In the genomic region with DNA sequence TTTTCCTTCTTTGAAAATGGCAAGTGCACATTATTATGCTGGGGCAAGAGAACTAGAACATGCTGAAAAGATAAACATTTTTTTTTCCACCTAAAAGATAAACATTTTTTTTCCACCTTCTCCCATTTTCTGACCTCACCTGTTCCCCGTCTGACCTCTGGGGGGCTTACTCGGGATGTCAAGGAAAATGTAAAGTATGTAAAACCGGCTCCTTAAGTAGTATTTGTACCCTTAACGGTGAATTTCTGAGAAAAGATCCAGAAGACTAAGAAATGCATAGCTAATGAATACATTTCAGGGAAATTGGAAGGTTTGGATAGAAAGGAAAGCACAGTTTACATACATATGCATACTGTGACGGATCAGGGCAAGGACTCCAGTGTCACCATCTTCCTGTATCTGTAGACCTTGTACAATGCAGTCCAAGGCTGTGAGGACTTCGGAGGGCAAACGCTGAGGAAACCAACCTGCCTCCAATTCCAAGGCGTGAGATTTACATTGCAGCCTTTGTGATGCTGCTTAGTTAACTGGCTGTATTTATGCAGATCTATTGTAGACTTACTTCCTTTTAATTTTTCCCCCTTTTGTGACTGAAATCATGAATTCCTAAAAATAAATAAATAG, we compare ENCODE assay signal across 1 cellular context.
TF ChIP-seq lines count a peak whose summit lies in the region.

No MANE protein-coding gene starts in this region.

TF ChIP-seq in GM23338, 12 proteins besides CTCF, POLR2A, EP300 and RAD21 (continued from another document):
- TF ChIP-seq, protein P1, sequence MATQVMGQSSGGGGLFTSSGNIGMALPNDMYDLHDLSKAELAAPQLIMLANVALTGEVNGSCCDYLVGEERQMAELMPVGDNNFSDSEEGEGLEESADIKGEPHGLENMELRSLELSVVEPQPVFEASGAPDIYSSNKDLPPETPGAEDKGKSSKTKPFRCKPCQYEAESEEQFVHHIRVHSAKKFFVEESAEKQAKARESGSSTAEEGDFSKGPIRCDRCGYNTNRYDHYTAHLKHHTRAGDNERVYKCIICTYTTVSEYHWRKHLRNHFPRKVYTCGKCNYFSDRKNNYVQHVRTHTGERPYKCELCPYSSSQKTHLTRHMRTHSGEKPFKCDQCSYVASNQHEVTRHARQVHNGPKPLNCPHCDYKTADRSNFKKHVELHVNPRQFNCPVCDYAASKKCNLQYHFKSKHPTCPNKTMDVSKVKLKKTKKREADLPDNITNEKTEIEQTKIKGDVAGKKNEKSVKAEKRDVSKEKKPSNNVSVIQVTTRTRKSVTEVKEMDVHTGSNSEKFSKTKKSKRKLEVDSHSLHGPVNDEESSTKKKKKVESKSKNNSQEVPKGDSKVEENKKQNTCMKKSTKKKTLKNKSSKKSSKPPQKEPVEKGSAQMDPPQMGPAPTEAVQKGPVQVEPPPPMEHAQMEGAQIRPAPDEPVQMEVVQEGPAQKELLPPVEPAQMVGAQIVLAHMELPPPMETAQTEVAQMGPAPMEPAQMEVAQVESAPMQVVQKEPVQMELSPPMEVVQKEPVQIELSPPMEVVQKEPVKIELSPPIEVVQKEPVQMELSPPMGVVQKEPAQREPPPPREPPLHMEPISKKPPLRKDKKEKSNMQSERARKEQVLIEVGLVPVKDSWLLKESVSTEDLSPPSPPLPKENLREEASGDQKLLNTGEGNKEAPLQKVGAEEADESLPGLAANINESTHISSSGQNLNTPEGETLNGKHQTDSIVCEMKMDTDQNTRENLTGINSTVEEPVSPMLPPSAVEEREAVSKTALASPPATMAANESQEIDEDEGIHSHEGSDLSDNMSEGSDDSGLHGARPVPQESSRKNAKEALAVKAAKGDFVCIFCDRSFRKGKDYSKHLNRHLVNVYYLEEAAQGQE (IDR thresholded peaks at IDR 0.05; ENCODE audit: unreplicated experiment): no peak
- TF ChIP-seq JUNB (IDR thresholded peaks at IDR 0.05; ENCODE audit: unreplicated experiment) (no peak), CREB1 (CRISPR knock-in tag; IDR thresholded peaks at IDR 0.05; ENCODE audit: low read depth) (no peak), ZNF114 (CRISPR knock-in tag; IDR thresholded peaks at IDR 0.05) (no peak), EZH2 (IDR thresholded peaks at IDR 0.05; ENCODE audit: low read depth, unreplicated experiment) (no peak), NANOG (IDR thresholded peaks at IDR 0.05; ENCODE audit: borderline replicate concordance) (no peak), POLR2AphosphoS5 (IDR thresholded peaks at IDR 0.05; ENCODE audit: low read depth) (no peak), EZH2phosphoT487 (IDR thresholded peaks at IDR 0.05; ENCODE audit: unreplicated experiment) (no peak)
- TF ChIP-seq, protein P2, sequence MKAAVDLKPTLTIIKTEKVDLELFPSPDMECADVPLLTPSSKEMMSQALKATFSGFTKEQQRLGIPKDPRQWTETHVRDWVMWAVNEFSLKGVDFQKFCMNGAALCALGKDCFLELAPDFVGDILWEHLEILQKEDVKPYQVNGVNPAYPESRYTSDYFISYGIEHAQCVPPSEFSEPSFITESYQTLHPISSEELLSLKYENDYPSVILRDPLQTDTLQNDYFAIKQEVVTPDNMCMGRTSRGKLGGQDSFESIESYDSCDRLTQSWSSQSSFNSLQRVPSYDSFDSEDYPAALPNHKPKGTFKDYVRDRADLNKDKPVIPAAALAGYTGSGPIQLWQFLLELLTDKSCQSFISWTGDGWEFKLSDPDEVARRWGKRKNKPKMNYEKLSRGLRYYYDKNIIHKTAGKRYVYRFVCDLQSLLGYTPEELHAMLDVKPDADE (IDR thresholded peaks at IDR 0.05): no peak
